ENCODE assay signal across 2 cellular contexts in genomic region chr6:157978021-157978783, GRCh38.
TF ChIP-seq lines count a peak whose summit lies in the region.

No MANE protein-coding gene starts in this region.

TF ChIP-seq in GM23338, 12 proteins besides CTCF, POLR2A, EP300 and RAD21:
- TF ChIP-seq EZH2phosphoT487 (IDR thresholded peaks at IDR 0.05; ENCODE audit: unreplicated experiment) = no peak
- no peak for TF ChIP-seq EZH2 (IDR thresholded peaks at IDR 0.05; ENCODE audit: low read depth, unreplicated experiment)

TF ChIP-seq in SK-N-SH, 30 proteins besides CTCF, POLR2A, EP300 and RAD21:
- TF ChIP-seq POLR2AphosphoS5 (IDR thresholded peaks at IDR 0.05; ENCODE audit: low read depth, low read length) (no peak), GATA2 (CRISPR knock-in tag; IDR thresholded peaks at IDR 0.05) (no peak), FOSL2 (IDR thresholded peaks at IDR 0.05; ENCODE audit: borderline replicate concordance, low read depth) (no peak), SIN3A (IDR thresholded peaks at IDR 0.05; ENCODE audit: borderline replicate concordance, low read depth, low read length) (no peak), NRF1 (IDR thresholded peaks at IDR 0.05; ENCODE audit: low read depth, low read length) (no peak), REST (IDR thresholded peaks at IDR 0.05; ENCODE audit: low read depth, low read length) (no peak), EZH2phosphoT487 (IDR thresholded peaks at IDR 0.05; ENCODE audit: borderline replicate concordance, low read depth) (no peak), USF2 (IDR thresholded peaks at IDR 0.05; ENCODE audit: borderline replicate concordance, low read depth, low read length) (no peak), ELF1 (IDR thresholded peaks at IDR 0.05) (no peak)
